8 cellular contexts compared by ENCODE assay signal in the genomic region with DNA sequence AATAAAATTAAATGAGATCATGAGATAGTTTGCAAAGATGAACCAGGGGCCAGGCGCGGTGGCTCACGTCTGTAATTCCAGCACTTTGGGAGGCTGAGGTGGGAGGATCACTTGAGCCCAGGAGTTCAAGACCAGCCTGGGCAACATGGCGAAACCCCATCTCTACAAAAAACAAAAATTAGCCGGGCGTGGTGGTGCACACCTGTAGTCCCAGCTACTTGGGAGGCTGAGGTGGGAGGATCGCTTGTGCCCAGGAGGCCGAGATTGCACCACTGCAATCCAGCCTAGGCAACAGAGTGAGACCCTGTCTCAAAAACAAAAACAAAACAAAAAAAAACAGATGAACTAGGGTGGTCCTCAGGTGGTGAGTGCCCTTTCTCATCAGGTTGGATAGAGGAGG. TPM values are rescaled to one million over a fixed set of nuclear protein-coding genes. Genes with fewer than 3 reads are reported as not detected.
DNase-seq lines count a peak whose midpoint lies in the region; TF ChIP-seq lines count a peak whose summit lies in the region.
"Not testable (repeated sequence)": the region's sequence is repeated elsewhere in the genome, so short reads cannot be mapped to it uniquely, and the experiment has no call there.

No MANE protein-coding gene starts in this region.

- not testable (repeated sequence) for H3K14ac ChIP-seq in mesenchymal stem cell (ENCODE audit: low read length in 2 of 2)

- not testable (repeated sequence) for H2BK5ac ChIP-seq in mesenchymal stem cell (ENCODE audit: low read depth, low read length, poor library complexity, severe bottlenecking)

- POLR2A ChIA-PET in CD8-positive, alpha-beta memory T cell (lab: Charles Lee) = not testable (repeated sequence)
- POLR2A ChIA-PET in activated CD4-positive, alpha-beta memory T cell treated with anti-CD3 and anti-CD28 coated beads, Interleukin-2, amount 10 ng/mL, durations not matched to agents 7 days and 5 days (lab: Charles Lee) = interaction anchor here (1.6 kb wide), 1 partner anchor 375 kb away, joined by 4 read pairs; no protein-coding TSS in a partner anchor

- H3K18ac ChIP-seq in mesenchymal stem cell (ENCODE audit: low read depth in 1 of 2, low read length in 2 of 2) = peak overlapping the region; percentile 37 to 92

- not testable (repeated sequence) for H3K27me3 ChIP-seq in CD8-positive, alpha-beta memory T cell (ENCODE audit: insufficient read depth, low read length, poor library complexity, severe bottlenecking); brain microvascular endothelial cell (replicated peaks); mesenchymal stem cell (ENCODE audit: control insufficient read depth in 1 of 2, insufficient read depth in 1 of 2, low read length in 2 of 2); prostate gland (replicated peaks; ENCODE audit: insufficient read depth)

- not testable (repeated sequence) for H3K9me3 ChIP-seq in CD8-positive, alpha-beta memory T cell (ENCODE audit: low read length); mesenchymal stem cell (ENCODE audit: control insufficient read depth, low read length); prostate gland

- DNase-seq in CD8-positive, alpha-beta memory T cell; NB4 (ENCODE audit: low read depth); activated CD4-positive, alpha-beta memory T cell treated with anti-CD3 and anti-CD28 coated beads, Interleukin-2, amount 10 ng/mL, durations not matched to agents 7 days and 5 days; brain microvascular endothelial cell; fibroblast of pulmonary artery (ENCODE audit: low read depth); mesenchymal stem cell; prostate gland (ENCODE audit: low spot score); type B pancreatic cell (ENCODE audit: extremely low spot score, unreplicated experiment): not testable (repeated sequence)

- peak overlapping the region; percentile 97 for H2AK5ac ChIP-seq in mesenchymal stem cell (ENCODE audit: low read length, severe bottlenecking)

- H3K4ac ChIP-seq in mesenchymal stem cell (ENCODE audit: low read depth in 1 of 2, low read length in 2 of 2) = peak overlapping the region; percentile 71 to 77

- H3K23ac ChIP-seq in mesenchymal stem cell (ENCODE audit: low read length in 2 of 2) = not testable (repeated sequence)

- intact Hi-C loops in prostate gland (cut with DNase I) = not testable (repeated sequence)

- not testable (repeated sequence) for H3K79me1 ChIP-seq in mesenchymal stem cell (replicated peaks; ENCODE audit: low read length, poor library complexity, severe bottlenecking)

- peak overlapping the region; percentile 81 for H3K4me2 ChIP-seq in mesenchymal stem cell (ENCODE audit: low read length, poor library complexity, severe bottlenecking)

- TF ChIP-seq CTCF in NB4 (IDR thresholded peaks at IDR 0.05; ENCODE audit: low read depth, low read length); brain microvascular endothelial cell (IDR thresholded peaks at IDR 0.05; ENCODE audit: low read depth, low read length, missing control alignments); fibroblast of pulmonary artery (IDR thresholded peaks at IDR 0.05; ENCODE audit: low read length, missing control alignments); prostate gland (IDR thresholded peaks at IDR 0.05); type B pancreatic cell (conservative IDR thresholded peaks at IDR 0.05): not testable (repeated sequence)

- not testable (repeated sequence) for H3K9me3 Mint-ChIP-seq in CD8-positive, alpha-beta memory T cell; activated CD4-positive, alpha-beta memory T cell treated with anti-CD3 and anti-CD28 coated beads, Interleukin-2, amount 10 ng/mL, durations not matched to agents 7 days and 5 days; type B pancreatic cell

- not testable (repeated sequence) for H3K27me3 Mint-ChIP-seq in CD8-positive, alpha-beta memory T cell; type B pancreatic cell
- H3K27me3 Mint-ChIP-seq in activated CD4-positive, alpha-beta memory T cell treated with anti-CD3 and anti-CD28 coated beads, Interleukin-2, amount 10 ng/mL, durations not matched to agents 7 days and 5 days = peaks cover 10% of the 10 kb centered on the region

- H2AFZ ChIP-seq in mesenchymal stem cell (ENCODE audit: low read depth, low read length) = not testable (repeated sequence)

- 97% methylated on average over 7 of the region's 8 CpGs for WGBS in mesenchymal stem cell
- 86% methylated on average over 8 of the region's 8 CpGs for WGBS in prostate gland

- peak overlapping the region; percentile 89 for H3K27ac ChIP-seq in CD8-positive, alpha-beta memory T cell (ENCODE audit: low read depth, low read length)
- H3K27ac ChIP-seq in brain microvascular endothelial cell; mesenchymal stem cell (ENCODE audit: low read length, poor library complexity, severe bottlenecking): not testable (repeated sequence)
- peak overlapping the region; percentile 93 to 99 for H3K27ac ChIP-seq in prostate gland

- H3K36me3 Mint-ChIP-seq in CD8-positive, alpha-beta memory T cell = peaks cover 0 to 15% (median 0%) of the 10 kb centered on the region in 3 donors
- H3K36me3 Mint-ChIP-seq in activated CD4-positive, alpha-beta memory T cell treated with anti-CD3 and anti-CD28 coated beads, Interleukin-2, amount 10 ng/mL, durations not matched to agents 7 days and 5 days (ENCODE audit: low read depth); type B pancreatic cell: not testable (repeated sequence)

- in situ Hi-C loops in brain microvascular endothelial cell (cut with HindIII; ENCODE audit: low pct_ligation_motif_present, low sequenced_read_pairs) = not testable (repeated sequence)

- H3K27ac Mint-ChIP-seq in CD8-positive, alpha-beta memory T cell = peak overlapping the region in 7 of 8 donors; percentile 58 to 98 (median 97)
- H3K27ac Mint-ChIP-seq in activated CD4-positive, alpha-beta memory T cell treated with anti-CD3 and anti-CD28 coated beads, Interleukin-2, amount 10 ng/mL, durations not matched to agents 7 days and 5 days = peak overlapping the region; percentile 89
- peak overlapping the region; percentile 92 for H3K27ac Mint-ChIP-seq in type B pancreatic cell

- peaks cover 13% of the 10 kb centered on the region in 3 donors for H3K4me1 Mint-ChIP-seq in CD8-positive, alpha-beta memory T cell
- peaks cover 12% of the 10 kb centered on the region for H3K4me1 Mint-ChIP-seq in activated CD4-positive, alpha-beta memory T cell treated with anti-CD3 and anti-CD28 coated beads, Interleukin-2, amount 10 ng/mL, durations not matched to agents 7 days and 5 days
- H3K4me1 Mint-ChIP-seq in type B pancreatic cell (ENCODE audit: unreplicated experiment) = not testable (repeated sequence)

- not testable (repeated sequence) for H2BK15ac ChIP-seq in mesenchymal stem cell (ENCODE audit: low read depth, poor library complexity, severe bottlenecking)

- peaks cover 18% of the 10 kb centered on the region for H3K4me1 ChIP-seq in CD8-positive, alpha-beta memory T cell (ENCODE audit: insufficient read depth, low read length)
- H3K4me1 ChIP-seq in mesenchymal stem cell (ENCODE audit: control insufficient read depth, insufficient read depth, low read depth, low read length); prostate gland (replicated peaks): not testable (repeated sequence)

- peak overlapping the region; percentile 76 to 95 (median 87) for H3K4me3 Mint-ChIP-seq in CD8-positive, alpha-beta memory T cell
- peak overlapping the region; percentile 81 for H3K4me3 Mint-ChIP-seq in activated CD4-positive, alpha-beta memory T cell treated with anti-CD3 and anti-CD28 coated beads, Interleukin-2, amount 10 ng/mL, durations not matched to agents 7 days and 5 days
- peak overlapping the region; percentile 88 for H3K4me3 Mint-ChIP-seq in type B pancreatic cell

- CTCF ChIA-PET in CD8-positive, alpha-beta memory T cell (lab: Charles Lee) = not testable (repeated sequence)
- CTCF ChIA-PET in activated CD4-positive, alpha-beta memory T cell treated with anti-CD3 and anti-CD28 coated beads, Interleukin-2, amount 10 ng/mL, durations not matched to agents 7 days and 5 days (lab: Charles Lee) = interaction anchor here (1.2 to 1.8 kb wide), 2 partner anchors 9 to 14 kb away, joined by 3 to 4 read pairs; no protein-coding TSS in a partner anchor

- not testable (repeated sequence) for TF ChIP-seq POLR2A in NB4 (IDR thresholded peaks at IDR 0.05; ENCODE audit: extremely low read depth, insufficient read length); prostate gland (IDR thresholded peaks at IDR 0.05)

- peak overlapping the region; percentile 71 for H3K4me3 ChIP-seq in CD8-positive, alpha-beta memory T cell (ENCODE audit: low read length)
- H3K4me3 ChIP-seq in NB4 (ENCODE audit: low read depth, low read length) = peak overlapping the region; percentile 61
- peak overlapping the region; percentile 70 for H3K4me3 ChIP-seq in brain microvascular endothelial cell (ENCODE audit: low read depth, low read length)
- H3K4me3 ChIP-seq in fibroblast of pulmonary artery (replicated peaks; ENCODE audit: low read depth, low read length) = peak overlapping the region; percentile 67
- H3K4me3 ChIP-seq in mesenchymal stem cell (ENCODE audit: insufficient read depth in 1 of 2, low read depth in 1 of 2, low read length in 2 of 2) = peak overlapping the region in 1 of 2 experiments; percentile 84
- H3K4me3 ChIP-seq in prostate gland = not testable (repeated sequence)

- not testable (repeated sequence) for H2BK12ac ChIP-seq in mesenchymal stem cell (ENCODE audit: low read length in 2 of 2)

- peak overlapping the region; percentile 96 for H4K8ac ChIP-seq in mesenchymal stem cell (ENCODE audit: low read length)

- H4K91ac ChIP-seq in mesenchymal stem cell (ENCODE audit: low read length) = peak overlapping the region; percentile 93

- H3K9ac ChIP-seq in mesenchymal stem cell (ENCODE audit: low read length) = peak overlapping the region; percentile 97

- not testable (repeated sequence) for H3K36me3 ChIP-seq in CD8-positive, alpha-beta memory T cell (ENCODE audit: insufficient read depth, low read length); brain microvascular endothelial cell (replicated peaks); prostate gland
- H3K36me3 ChIP-seq in mesenchymal stem cell (ENCODE audit: control insufficient read depth in 1 of 2, insufficient read depth in 2 of 2, low read depth in 1 of 2, low read length in 2 of 2) = peaks cover 6 to 16% of the 10 kb centered on the region in 2 experiments

- peak overlapping the region; percentile 68 for H2BK120ac ChIP-seq in mesenchymal stem cell (ENCODE audit: low read depth, low read length)

RNA-seq across cellular contexts. Expression of a gene that starts 7.4 kb away (rescaled TPM):
- total RNA-seq in CD8-positive, alpha-beta memory T cell = 10 to 100 TPM in 1 of 2 experiments, 1 to 10 TPM in 1; 9.9 to 11.3 TPM
- polyA plus RNA-seq in CD8-positive, alpha-beta memory T cell = 29.3 TPM
- total RNA-seq in activated CD4-positive, alpha-beta memory T cell treated with anti-CD3 and anti-CD28 coated beads, Interleukin-2, amount 10 ng/mL, durations not matched to agents 7 days and 5 days = 10 to 100 TPM; 24.9 to 25.3 TPM
- polyA plus RNA-seq in mesenchymal stem cell (2013, experiment 1 of 2) = 10.6 TPM
- polyA plus RNA-seq in mesenchymal stem cell (2013, experiment 2 of 2) = 10.2 TPM
- total RNA-seq in prostate gland (10 to 100 TPM; 27.4 to 30.9 TPM), type B pancreatic cell (ENCODE audit: low replicate concordance) (20.6 and 22.1 TPM in 2 replicates)

RNA-seq across cellular contexts. Expression of a gene that starts 54.8 kb away (rescaled TPM):
- total RNA-seq in CD8-positive, alpha-beta memory T cell = 10 to 100 TPM; 58.2 to 61.1 TPM
- 11.9 TPM for polyA plus RNA-seq in CD8-positive, alpha-beta memory T cell
- 10 to 100 TPM; 46.9 to 50.5 TPM for total RNA-seq in activated CD4-positive, alpha-beta memory T cell treated with anti-CD3 and anti-CD28 coated beads, Interleukin-2, amount 10 ng/mL, durations not matched to agents 7 days and 5 days
- polyA plus RNA-seq in mesenchymal stem cell (2013, experiment 1 of 2) = 23.0 TPM
- polyA plus RNA-seq in mesenchymal stem cell (2013, experiment 2 of 2) = 21.1 TPM
- total RNA-seq in prostate gland = 10 to 100 TPM; 26.1 to 70.0 TPM
- 70.3 and 90.8 TPM in 2 replicates for total RNA-seq in type B pancreatic cell (ENCODE audit: low replicate concordance)
